In the genomic region with DNA sequence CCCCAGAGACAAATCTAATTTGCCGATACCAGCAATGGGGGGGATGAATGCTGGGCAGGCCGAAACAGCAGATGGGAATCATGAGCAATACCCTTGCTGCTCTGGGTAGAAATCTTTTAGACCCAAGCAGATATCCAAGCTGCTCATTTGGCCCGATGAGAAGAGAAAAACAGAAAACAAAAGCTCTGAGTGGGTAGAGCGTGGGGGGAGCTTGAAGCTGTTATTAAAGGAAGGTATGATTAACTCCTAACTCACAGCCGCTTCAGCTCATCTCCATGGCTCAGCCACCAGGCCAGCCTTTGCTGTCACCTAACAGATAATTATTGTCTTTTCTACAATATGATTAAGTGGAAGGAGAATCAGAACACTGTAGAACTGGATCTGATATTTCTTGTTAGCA, we compare ENCODE assay signal across 24 cellular contexts.
"Had no signal": no experiment of that assay in that cellular context is flagged by ENCODE, and none has a peak within 500 bp of the region (broad histone marks: within the 10 kb centered on the region; RNA-seq: fewer than 3 reads in every experiment).

No MANE protein-coding gene starts in this region.

- H3K4me1 Mint-ChIP-seq: memory B cell; natural killer cell; neural progenitor cell; stimulated activated naive B cell treated with anti-CD40 and anti-IgM and Interleukin-4, amounts not matched to agents 10 μg/mL and 1 μg/mL and 100 μg/mL, for 72 hours had no signal

- FAIRE-seq: endometrium, kidney, small intestine had no signal

- H2AFZ ChIP-seq: neural progenitor cell, parathyroid adenoma had no signal

- H3K4me1 ChIP-seq: esophagus squamous epithelium, gastrocnemius medialis, neural progenitor cell, right lobe of liver, tibial artery had no signal

- H3K27me3 Mint-ChIP-seq: effector memory CD8-positive, alpha-beta T cell; memory B cell; progenitor cell of endocrine pancreas; stimulated activated naive B cell treated with anti-CD40 and anti-IgM and Interleukin-4, amounts not matched to agents 10 μg/mL and 1 μg/mL and 100 μg/mL, for 72 hours; stimulated activated naive CD8-positive, alpha-beta T cell treated with anti-CD3 and anti-CD28 coated beads, Interleukin-15, Interleukin-2, amounts not matched to agents 100 ng/mL and 50 ng/mL, for 24 hours; type B pancreatic cell had no signal

- DNase-seq: dermis blood vessel endothelial cell; effector memory CD8-positive, alpha-beta T cell; erythroblast; esophagus squamous epithelium; gastrocnemius medialis; kidney; natural killer cell; right lobe of liver; small intestine; stimulated activated CD4-positive, alpha-beta T cell treated with anti-CD3 and anti-CD28 coated beads, Interleukin-15, amount 100 ng/mL, for 24 hours; stimulated activated CD4-positive, alpha-beta T cell treated with anti-CD3 and anti-CD28 coated beads, Interleukin-2, amount 100 ng/mL, for 48 hours; stimulated activated naive B cell treated with anti-CD40 and anti-IgM and Interleukin-4, amounts not matched to agents 10 μg/mL and 1 μg/mL and 100 μg/mL, for 72 hours; testis had no signal

- ATAC-seq: effector memory CD8-positive, alpha-beta T cell; gastrocnemius medialis; left lobe of liver; natural killer cell; right lobe of liver; stimulated activated naive B cell treated with anti-CD40 and anti-IgM and Interleukin-4, amounts not matched to agents 10 μg/mL and 1 μg/mL and 100 μg/mL, for 72 hours had no signal

- H3K9ac ChIP-seq: neural progenitor cell, parathyroid adenoma had no signal

- H3K4me2 ChIP-seq: neural progenitor cell had no signal

- H3K27ac Mint-ChIP-seq: effector memory CD8-positive, alpha-beta T cell; memory B cell; natural killer cell; neural progenitor cell; progenitor cell of endocrine pancreas; stimulated activated naive B cell treated with anti-CD40 and anti-IgM and Interleukin-4, amounts not matched to agents 10 μg/mL and 1 μg/mL and 100 μg/mL, for 72 hours; stimulated activated naive CD8-positive, alpha-beta T cell treated with anti-CD3 and anti-CD28 coated beads, Interleukin-15, Interleukin-2, amounts not matched to agents 100 ng/mL and 50 ng/mL, for 24 hours; type B pancreatic cell had no signal

- H3K27ac ChIP-seq: coronary artery, esophagus squamous epithelium, gastrocnemius medialis, neural progenitor cell, parathyroid adenoma, right lobe of liver, tibial artery had no signal

- H3K9me3 ChIP-seq: esophagus squamous epithelium, gastrocnemius medialis, right lobe of liver, testis, tibial artery had no signal

- H3K27me3 ChIP-seq: esophagus squamous epithelium, gastrocnemius medialis, neural progenitor cell, right lobe of liver, testis, tibial artery had no signal

- H3K4me3 Mint-ChIP-seq: effector memory CD8-positive, alpha-beta T cell; memory B cell; natural killer cell; neural progenitor cell; stimulated activated naive B cell treated with anti-CD40 and anti-IgM and Interleukin-4, amounts not matched to agents 10 μg/mL and 1 μg/mL and 100 μg/mL, for 72 hours; stimulated activated naive CD8-positive, alpha-beta T cell treated with anti-CD3 and anti-CD28 coated beads, Interleukin-15, Interleukin-2, amounts not matched to agents 100 ng/mL and 50 ng/mL, for 24 hours; type B pancreatic cell had no signal

- H3K9me3 Mint-ChIP-seq: effector memory CD8-positive, alpha-beta T cell; memory B cell; natural killer cell; neural progenitor cell; stimulated activated naive B cell treated with anti-CD40 and anti-IgM and Interleukin-4, amounts not matched to agents 10 μg/mL and 1 μg/mL and 100 μg/mL, for 72 hours; stimulated activated naive CD8-positive, alpha-beta T cell treated with anti-CD3 and anti-CD28 coated beads, Interleukin-15, Interleukin-2, amounts not matched to agents 100 ng/mL and 50 ng/mL, for 24 hours; type B pancreatic cell had no signal

- H3K4me3 ChIP-seq: coronary artery, esophagus squamous epithelium, gastrocnemius medialis, lung, neural progenitor cell, right lobe of liver, testis, tibial artery had no signal

- H3K36me3 ChIP-seq: neural progenitor cell had no signal
